ENCODE assay signal across 8 cellular contexts in genomic region chr2:11129598-11130449, GRCh38. TPM values are rescaled to one million over a fixed set of nuclear protein-coding genes. Genes with fewer than 3 reads are reported as not detected.
A peak's percentile ranks its signal among the peaks of the same experiment; 100 is the strongest.
DNase-seq lines count a peak whose midpoint lies in the region; ATAC-seq and TF ChIP-seq lines count a peak whose summit lies in the region.

No MANE protein-coding gene starts in this region.

- POLR2A ChIA-PET in Caco-2 (lab: Charles Lee): interaction anchor here (1.0 kb wide), 1 partner anchor 318 kb away, joined by 7 read pairs; no protein-coding TSS in a partner anchor

- H2AFZ ChIP-seq in MM.1S (ENCODE audit: low read length): peak overlapping the region; percentile 42

- H3K4me3 ChIP-seq in Caco-2 (ENCODE audit: low read depth, low read length) (peak overlapping the region; percentile 42), MM.1S (ENCODE audit: low read length) (peak overlapping the region; percentile 44)

- H3K9me2 ChIP-seq in MM.1S (replicated peaks; ENCODE audit: insufficient read depth, low read length): no peaks in the 10 kb centered on the region

- peak; percentile 56 to 79 for TF ChIP-seq CTCF in Caco-2 (IDR thresholded peaks at IDR 0.05; ENCODE audit: insufficient read depth in 1 of 2, low read depth in 1 of 2, low read length in 1 of 2, severe bottlenecking in 1 of 2, unreplicated experiment in 1 of 2)
- peak; percentile 70 for TF ChIP-seq CTCF in MM.1S (IDR thresholded peaks at IDR 0.05; ENCODE audit: low read length)

- H3K9me3 Mint-ChIP-seq in Caco-2 (ENCODE audit: unreplicated experiment): no peaks in the 10 kb centered on the region
- H3K9me3 Mint-ChIP-seq in dendritic cell treated with granulocyte-macrophage colony-stimulating factor and Interleukin-4, amounts not matched to agents 40 ng/mL and 50 ng/mL, for 4 days: no peaks in the 10 kb centered on the region

- no peaks in the 10 kb centered on the region for H3K79me2 ChIP-seq in MM.1S (ENCODE audit: low read length)

- peak overlapping the region; percentile 28; the same call in 1 of the 2 replicates for H3K27ac ChIP-seq in MM.1S (ENCODE audit: low read length)

- H3K9me3 ChIP-seq in Caco-2 (no peaks in the 10 kb centered on the region), MM.1S (replicated peaks; ENCODE audit: insufficient read depth, low read length) (no peaks in the 10 kb centered on the region)

- H3K4me2 ChIP-seq in MM.1S (ENCODE audit: low read depth, low read length): peak overlapping the region; percentile 44

- peaks cover 16% of the 10 kb centered on the region for H3F3A ChIP-seq in MM.1S (ENCODE audit: insufficient read depth, low read length)

- peak; percentile 70 for ATAC-seq in GM21576 (IDR thresholded peaks at IDR 0.05; ENCODE audit: unreplicated experiment)

- peaks cover 6% of the 10 kb centered on the region for H3K36me3 Mint-ChIP-seq in Caco-2 (ENCODE audit: insufficient read depth, unreplicated experiment)
- H3K36me3 Mint-ChIP-seq in dendritic cell treated with granulocyte-macrophage colony-stimulating factor and Interleukin-4, amounts not matched to agents 40 ng/mL and 50 ng/mL, for 4 days (ENCODE audit: low read depth): no peaks in the 10 kb centered on the region

- DNase-seq in Caco-2: peak; percentile 90 to 95
- peak; percentile 87 for DNase-seq in MM.1S
- DNase-seq in activated CD4-positive, alpha-beta T cell treated with anti-CD3 and anti-CD28 coated beads for 24 hours (ENCODE audit: low read depth in 2 of 2): peak; percentile 58 to 62
- peak; percentile 68 for DNase-seq in mucosa of gallbladder (ENCODE audit: low spot score)
- DNase-seq in stimulated activated CD8-positive, alpha-beta memory T cell treated with anti-CD3 and anti-CD28 coated beads, Interleukin-4, amount 100 ng/mL, for 24 hours (ENCODE audit: low read depth): peak; percentile 56
- DNase-seq in glomerular visceral epithelial cell (ENCODE audit: extremely low spot score): no peak

- H3K4me1 ChIP-seq in Caco-2 (peaks cover 5% of the 10 kb centered on the region), MM.1S (ENCODE audit: low read length) (0 out of 2 replicates have a peak, but pooled peaks cover 3% of the 10 kb centered on the region)

- H3K27me3 ChIP-seq in Caco-2 (replicated peaks; ENCODE audit: control insufficient read depth, insufficient read depth, low read length): no peaks in the 10 kb centered on the region
- H3K27me3 ChIP-seq in MM.1S (replicated peaks; ENCODE audit: insufficient read depth, low read length): 0 out of 2 replicates have a peak, but pooled peaks cover 4% of the 10 kb centered on the region

- BruUV-seq in Caco-2 (replicated peaks; lab: Mats Ljungman, UMichigan): no TSS peak

- no peaks in the 10 kb centered on the region for H4K20me1 ChIP-seq in MM.1S (ENCODE audit: insufficient read depth, low read length)

- intact Hi-C loops in Caco-2 (cut with micrococcal nuclease; ENCODE audit: unreplicated experiment): loop anchor here (5.0 to 10.0 kb wide), 5 partner anchors 47 to 425 kb away; partner anchors contain the start of gene KCNF1
- intact Hi-C loops in dendritic cell treated with granulocyte-macrophage colony-stimulating factor and Interleukin-4, amounts not matched to agents 40 ng/mL and 50 ng/mL, for 4 days (cut with micrococcal nuclease): loop anchor here (5.0 to 10.0 kb wide), 4 partner anchors 55 to 452 kb away; partner anchors contain the start of gene ROCK2

- CTCF ChIA-PET in Caco-2 (lab: Charles Lee): interaction anchor here (0.6 to 1.7 kb wide), 10 partner anchors 14 to 453 kb away, joined by 3 to 26 read pairs (median 4); no protein-coding TSS in a partner anchor

- H3K36me3 ChIP-seq in Caco-2 (ENCODE audit: control insufficient read depth, insufficient read depth, low read length) (no peaks in the 10 kb centered on the region), MM.1S (replicated peaks; ENCODE audit: insufficient read depth, low read length) (no peaks in the 10 kb centered on the region)

- no peak overlapping the region for H3K27ac Mint-ChIP-seq in Caco-2 (ENCODE audit: unreplicated experiment)
- H3K27ac Mint-ChIP-seq in dendritic cell treated with granulocyte-macrophage colony-stimulating factor and Interleukin-4, amounts not matched to agents 40 ng/mL and 50 ng/mL, for 4 days: no peak overlapping the region

- peak overlapping the region; percentile 68 for H3K4me3 Mint-ChIP-seq in Caco-2 (ENCODE audit: unreplicated experiment)
- peak overlapping the region; percentile 47 for H3K4me3 Mint-ChIP-seq in dendritic cell treated with granulocyte-macrophage colony-stimulating factor and Interleukin-4, amounts not matched to agents 40 ng/mL and 50 ng/mL, for 4 days

- H3K27me3 Mint-ChIP-seq in Caco-2 (ENCODE audit: insufficient read depth, unreplicated experiment): no peaks in the 10 kb centered on the region
- H3K27me3 Mint-ChIP-seq in dendritic cell treated with granulocyte-macrophage colony-stimulating factor and Interleukin-4, amounts not matched to agents 40 ng/mL and 50 ng/mL, for 4 days: peaks cover 59% of the 10 kb centered on the region

- H3K4me1 Mint-ChIP-seq in Caco-2 (ENCODE audit: low read depth, unreplicated experiment): no peaks in the 10 kb centered on the region
- peaks cover 17% of the 10 kb centered on the region for H3K4me1 Mint-ChIP-seq in dendritic cell treated with granulocyte-macrophage colony-stimulating factor and Interleukin-4, amounts not matched to agents 40 ng/mL and 50 ng/mL, for 4 days (ENCODE audit: low read depth)

- peak overlapping the region; percentile 27; the same call in 1 of the 2 replicates for H3K9ac ChIP-seq in MM.1S (ENCODE audit: low read length)

RNA-seq across cellular contexts. Expression of gene SLC66A3, which starts 25.4 kb away (rescaled TPM):
- total RNA-seq in Caco-2 (2022) (10.4 and 12.1 TPM in 2 replicates), mucosa of gallbladder (26.6 TPM)
